In genomic region chr7:106080307-106080987, GRCh38 we compare ENCODE assay signal across 1 cellular context.
TF ChIP-seq lines count a peak whose summit lies in the region.

No MANE protein-coding gene starts in this region.

TF ChIP-seq in K562, 482 proteins besides CTCF, POLR2A, EP300 and RAD21:
- TF ChIP-seq MEIS2 (IDR thresholded peaks at IDR 0.05; ENCODE audit: partially characterized antibody) (no peak), HDAC2 (IDR thresholded peaks at IDR 0.05) (no peak)
TF ChIP-seq in K562: peak in this region for 0.
